ENCODE assay signal across 11 cellular contexts in genomic region chr11:22780914-22781593, GRCh38. TPM values are rescaled to one million over a fixed set of nuclear protein-coding genes. Genes with fewer than 3 reads are reported as not detected.
DNase-seq lines count a peak whose midpoint lies in the region; ATAC-seq and TF ChIP-seq lines count a peak whose summit lies in the region.
"Had no signal": no experiment of that assay in that cellular context is flagged by ENCODE, and none has a peak within 500 bp of the region (broad histone marks: within the 10 kb centered on the region; RNA-seq: fewer than 3 reads in every experiment).

No MANE protein-coding gene starts in this region.

- no peaks in the 10 kb centered on the region for H3K36me3 ChIP-seq in OCI-LY3 (replicated peaks; ENCODE audit: low read depth, low read length)
- H3K36me3 ChIP-seq in gastrocnemius medialis: no peaks in the 10 kb centered on the region
- H3K36me3 ChIP-seq: pancreas had no signal

- peak overlapping the region; percentile 99 for H2AFZ ChIP-seq in OCI-LY3 (ENCODE audit: low read depth, low read length)

- no peak for TF ChIP-seq POLR2A in gastrocnemius medialis (IDR thresholded peaks at IDR 0.05)

- H3K9me3 ChIP-seq in OCI-LY3 (ENCODE audit: insufficient read depth, low read length) (no peaks in the 10 kb centered on the region), gastrocnemius medialis (no peaks in the 10 kb centered on the region)
- H3K9me3 ChIP-seq: pancreas had no signal

- H3K4me1 ChIP-seq in OCI-LY3 (ENCODE audit: low read length): peaks cover 12% of the 10 kb centered on the region
- H3K4me1 ChIP-seq in gastrocnemius medialis: peaks cover 0 to 4% of the 10 kb centered on the region in 2 donors
- H3K4me1 ChIP-seq: pancreas had no signal

- in situ Hi-C loops in gastrocnemius medialis (cut with MboI; ENCODE audit: low sequenced_read_pairs in 4 of 4): loop anchor here in 2 of 4 donors (10.0 to 25.0 kb wide), 2 partner anchors 444 to 446 kb away; partner anchors contain the start of gene SLC17A6 (in 2 of the 2)

- intact Hi-C loops in left ventricle myocardium superior (cut with micrococcal nuclease) (no loop called here), gastrocnemius medialis (cut with DNase I; ENCODE audit: low total_unique reads) (no loop called here)

- no peak overlapping the region for H3K4me3 ChIP-seq in OCI-LY3 (ENCODE audit: low read length)
- no peak overlapping the region for H3K4me3 ChIP-seq in gastrocnemius medialis
- H3K4me3 ChIP-seq: pancreas had no signal

- H3K9ac ChIP-seq in OCI-LY3 (ENCODE audit: low read length): no peak overlapping the region

- H3K79me2 ChIP-seq in OCI-LY3 (ENCODE audit: low read length): no peaks in the 10 kb centered on the region

- H3K4me2 ChIP-seq in OCI-LY3 (ENCODE audit: low read length): peak overlapping the region; percentile 11

- TF ChIP-seq CTCF in GM10266 (IDR thresholded peaks at IDR 0.05; ENCODE audit: control insufficient read depth, insufficient read depth, low read depth, missing control alignments) (no peak), OCI-LY3 (IDR thresholded peaks at IDR 0.05; ENCODE audit: low read depth, low read length) (no peak), gastrocnemius medialis (IDR thresholded peaks at IDR 0.05 in 4 of 5, conservative IDR thresholded peaks at IDR 0.05 in 1 of 5) (no peak)

- H3K27me3 ChIP-seq in OCI-LY3 (ENCODE audit: low read depth, low read length) (no peaks in the 10 kb centered on the region), gastrocnemius medialis (no peaks in the 10 kb centered on the region)
- H3K27me3 ChIP-seq: pancreas had no signal

- H4K20me1 ChIP-seq in OCI-LY3 (ENCODE audit: insufficient read depth, low read length): no peaks in the 10 kb centered on the region

- no peak overlapping the region for H3K27ac ChIP-seq in OCI-LY3 (ENCODE audit: low read length)
- no peak overlapping the region for H3K27ac ChIP-seq in gastrocnemius medialis
- H3K27ac ChIP-seq: pancreas, VCaP had no signal

- peak; percentile 80 for ATAC-seq in GM19438 (IDR thresholded peaks at IDR 0.05; ENCODE audit: low read depth, unreplicated experiment)
- ATAC-seq in HG03064 (IDR thresholded peaks at IDR 0.05; ENCODE audit: low read depth, unreplicated experiment): peak; percentile 74
- no peak for ATAC-seq in left ventricle myocardium superior
- no peak for ATAC-seq in gastrocnemius medialis

- DNase-seq in GM10266 (ENCODE audit: extremely low spot score) (peak; percentile 16), left ventricle myocardium superior (no peak), NCI-H82 (lab: John Stamatoyannopoulos, UW) (no peak), H4 (ENCODE audit: low spot score) (no peak), gastrocnemius medialis (no peak)
- DNase-seq: caudate nucleus, pancreas had no signal

RNA-seq across cellular contexts. Expression of gene SVIP, which starts 48.5 kb away (rescaled TPM):
- total RNA-seq in left ventricle myocardium superior (34.0 TPM), gastrocnemius medialis (10 to 100 TPM; 10.2 to 22.0 (median 14.6) TPM)
- 23.1 and 27.9 TPM in 2 replicates for total RNA-seq in H4 (2014; rRNA removed; shearing (Covaris generic))

Comparison
In these comparisons a context has a peak if more than half of its experiments do, and no peak if none do; other contexts are left out.
1. ATAC-seq: peak in GM19438 (single experiment) and HG03064 (single experiment); none in left ventricle myocardium superior (single experiment) and gastrocnemius medialis (0 of 2).